ENCODE assay signal across 8 cellular contexts in the genomic region with DNA sequence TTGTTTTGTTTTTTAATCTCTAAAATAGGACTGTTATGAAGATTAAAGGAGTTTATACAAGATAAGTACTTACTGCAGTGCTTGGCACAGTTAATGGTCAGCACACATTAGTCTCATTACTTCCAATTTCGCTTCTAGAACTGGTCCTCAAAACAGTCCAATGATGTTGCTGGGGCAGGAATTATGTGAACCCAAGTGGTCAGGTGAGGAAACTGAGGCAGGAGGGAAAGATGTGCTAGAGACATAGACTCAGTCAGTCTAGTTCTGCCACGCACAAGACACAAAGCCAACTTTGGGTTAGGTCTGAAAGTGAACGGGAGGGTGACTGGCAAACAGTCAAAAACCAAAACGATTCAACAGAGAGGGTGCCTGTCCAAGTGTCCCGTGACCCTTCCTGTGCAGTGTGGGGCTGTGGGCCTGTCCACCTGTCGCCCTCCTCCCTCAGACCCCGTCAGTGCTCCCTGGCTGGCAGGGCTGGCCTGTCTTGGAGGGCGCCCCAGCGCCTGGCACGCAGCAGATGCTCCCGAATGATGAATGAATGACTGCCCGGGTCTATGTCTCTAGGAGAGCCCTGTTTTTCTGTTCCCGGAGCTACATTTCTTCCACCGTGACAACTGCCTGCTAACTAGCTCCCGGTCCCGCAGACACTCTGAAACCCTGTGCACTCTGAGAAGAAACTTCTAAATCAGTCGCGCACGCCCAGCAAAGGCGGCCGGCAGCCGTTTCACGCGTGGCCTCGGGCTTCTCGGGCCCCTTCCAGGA. TPM values are rescaled to one million over a fixed set of nuclear protein-coding genes. Genes with fewer than 3 reads are reported as not detected.
DNase-seq lines count a peak whose midpoint lies in the region; ATAC-seq and TF ChIP-seq lines count a peak whose summit lies in the region.

No MANE protein-coding gene starts in this region.

- no peak overlapping the region for H4K5ac ChIP-seq in H9 (ENCODE audit: insufficient read length, low read depth, low read length)

- no peak overlapping the region for H4K8ac ChIP-seq in H9 (replicated peaks; ENCODE audit: insufficient read length, low read depth, low read length)

- H3T11ph ChIP-seq in H9 (ENCODE audit: low read length) = no peak overlapping the region

- H3K4me1 Mint-ChIP-seq in H9 = peaks cover 35 to 37% of the 10 kb centered on the region in 2 experiments
- peaks cover 33% of the 10 kb centered on the region for H3K4me1 Mint-ChIP-seq in glutamatergic neuron (ENCODE audit: low read depth, unreplicated experiment)

- H3K23ac ChIP-seq in H9 (ENCODE audit: insufficient read length, low read depth, low read length) = no peak overlapping the region

- no CpG with 5 or more reads among the region's 26 CpGs for WGBS in H9 (ENCODE audit: extremely low coverage, insufficient read length, low lambda C conversion rate)

- H3K27ac Mint-ChIP-seq in H9 (peak overlapping the region; percentile 94 to 99 (median 96)), glutamatergic neuron (ENCODE audit: unreplicated experiment) (no peak overlapping the region)

- no peak overlapping the region for H2BK20ac ChIP-seq in H9 (ENCODE audit: low read depth, low read length, poor library complexity, severe bottlenecking)

- H3K4me3 Mint-ChIP-seq in H9 (peak overlapping the region; percentile 90 to 96), glutamatergic neuron (ENCODE audit: unreplicated experiment) (peak overlapping the region; percentile 83)

- DNase-seq in H9 (no peak), WERI-Rb-1 (no peak), glutamatergic neuron (peak; percentile 15), skeletal muscle cell (ENCODE audit: low read depth) (no peak), DMS53 treated with DMSO at 0.1 percent for 48 hours (lab: John Stamatoyannopoulos, UW; ENCODE audit: unreplicated experiment) (no peak)

- H3K27me3 ChIP-seq in H9 (ENCODE audit: insufficient read depth, low read length) (no peaks in the 10 kb centered on the region), WERI-Rb-1 (ENCODE audit: insufficient read depth, low read depth, severe bottlenecking) (no peaks in the 10 kb centered on the region)

- H3K36me3 Mint-ChIP-seq in H9 (ENCODE audit: insufficient read depth in 1 of 3, low read depth in 3 of 3) = peaks cover 33 to 55% (median 40%) of the 10 kb centered on the region in 3 experiments
- H3K36me3 Mint-ChIP-seq in glutamatergic neuron (ENCODE audit: unreplicated experiment) = no peaks in the 10 kb centered on the region

- no peak overlapping the region for H2AFZ ChIP-seq in H9 (ENCODE audit: low read length)

- no peak overlapping the region for H3K4ac ChIP-seq in H9 (ENCODE audit: low read depth, low read length)

- H3K56ac ChIP-seq in H9 (ENCODE audit: insufficient read length, low read depth, low read length) = no peak overlapping the region

- H3K9me3 Mint-ChIP-seq in H9 (peaks cover 0 to 3% of the 10 kb centered on the region in 2 experiments; a peak in 1 of 5 replicates), glutamatergic neuron (ENCODE audit: unreplicated experiment) (peaks cover 20% of the 10 kb centered on the region)

- peaks cover 18% of the 10 kb centered on the region; the same call in 1 of the 2 replicates for H3K79me2 ChIP-seq in H9 (ENCODE audit: insufficient read depth, low read length)

- peak overlapping the region; percentile 55 for H3K9ac ChIP-seq in H9 (ENCODE audit: extremely low read depth, insufficient read length, low read length)

- ATAC-seq in HG02571 (IDR thresholded peaks at IDR 0.05; ENCODE audit: unreplicated experiment) = no peak
- ATAC-seq in GM18909 (IDR thresholded peaks at IDR 0.05; ENCODE audit: poor library complexity, unreplicated experiment) = no peak
- no peak for ATAC-seq in HG02840 (IDR thresholded peaks at IDR 0.05; ENCODE audit: low FRiP score, unreplicated experiment)

- no peaks in the 10 kb centered on the region for H3K9me3 ChIP-seq in H9 (ENCODE audit: control insufficient read depth, low read depth, low read length)
- H3K9me3 ChIP-seq in WERI-Rb-1 (ENCODE audit: severe bottlenecking) = no peaks in the 10 kb centered on the region

- peaks cover 64% of the 10 kb centered on the region for H3K36me3 ChIP-seq in WERI-Rb-1

- H2AK5ac ChIP-seq in H9 (ENCODE audit: insufficient read length, low read length) = no peak overlapping the region

- no peaks in the 10 kb centered on the region for H4K20me1 ChIP-seq in H9 (ENCODE audit: control insufficient read depth, insufficient read depth, insufficient read length)

- H3K79me1 ChIP-seq in H9 (ENCODE audit: insufficient read depth, low read depth, low read length, poor library complexity, severe bottlenecking) = peaks cover 10% of the 10 kb centered on the region

- H3K27ac ChIP-seq in H9 (ENCODE audit: insufficient read length, low read depth, low read length) (no peak overlapping the region), WERI-Rb-1 (peak overlapping the region; percentile 95)

- peak overlapping the region; percentile 44 for H3K4me2 ChIP-seq in H9 (ENCODE audit: insufficient read depth, insufficient read length, low read length)

- TF ChIP-seq CTCF in H9 (conservative IDR thresholded peaks at IDR 0.05) (no peak), WERI-Rb-1 (IDR thresholded peaks at IDR 0.05; ENCODE audit: low read depth, low read length) (no peak), glutamatergic neuron (IDR thresholded peaks at IDR 0.05; ENCODE audit: partially characterized antibody, unreplicated experiment) (no peak)

- H2BK12ac ChIP-seq in H9 (ENCODE audit: insufficient read length, low read depth, low read length) = no peak overlapping the region

- peak overlapping the region; percentile 85 for H3K4me3 ChIP-seq in WERI-Rb-1 (ENCODE audit: low read depth, low read length)
- peak overlapping the region; percentile 85 for H3K4me3 ChIP-seq in skeletal muscle cell (ENCODE audit: low read depth, low read length)

- peak overlapping the region; percentile 9 for H3K18ac ChIP-seq in H9 (ENCODE audit: insufficient read length, low read depth, low read length)

- H3K27me3 Mint-ChIP-seq in H9 (ENCODE audit: low read depth) = peaks cover 3% of the 10 kb centered on the region; the same call in 1 of the 2 replicates
- H3K27me3 Mint-ChIP-seq in glutamatergic neuron (ENCODE audit: unreplicated experiment) = peaks cover 14% of the 10 kb centered on the region

- peaks cover 3% of the 10 kb centered on the region; the same call in 1 of the 2 replicates for H3K4me1 ChIP-seq in H9 (ENCODE audit: insufficient read depth, low read length)

- H2BK5ac ChIP-seq in H9 (ENCODE audit: insufficient read length, low read length) = no peak overlapping the region

- H3K23me2 ChIP-seq in H9 (ENCODE audit: insufficient read length, low read depth, low read length, poor library complexity, severe bottlenecking) = peaks cover 19% of the 10 kb centered on the region

- H3K14ac ChIP-seq in H9 (ENCODE audit: insufficient read depth, low read length) = peak overlapping the region; percentile 72

- no peak overlapping the region for H2BK15ac ChIP-seq in H9 (ENCODE audit: low read depth, low read length)

- peak overlapping the region; percentile 20 for H4K91ac ChIP-seq in H9 (ENCODE audit: insufficient read length, low read depth, low read length)

- H2BK120ac ChIP-seq in H9 (ENCODE audit: low read depth, low read length, poor library complexity, severe bottlenecking) = no peak overlapping the region

RNA-seq across cellular contexts. Expression of gene LRP8, which starts 2.4 kb away (rescaled TPM):
- total RNA-seq in H9 (2021) (69.2 and 78.6 TPM in 2 replicates), glutamatergic neuron (ENCODE audit: unreplicated experiment) (57.9 TPM)
